ENCODE assay signal across 24 cellular contexts in genomic region chr15:80979538-80980200, GRCh38. TPM values are rescaled to one million over a fixed set of nuclear protein-coding genes. Genes with fewer than 3 reads are reported as not detected.
DNase-seq lines count a peak whose midpoint lies in the region; ATAC-seq and TF ChIP-seq lines count a peak whose summit lies in the region.
"Had no signal": no experiment of that assay in that cellular context is flagged by ENCODE, and none has a peak within 500 bp of the region (broad histone marks: within the 10 kb centered on the region; RNA-seq: fewer than 3 reads in every experiment).

No MANE protein-coding gene starts in this region.

- H3K4me3 ChIP-seq in left lung, result no peak overlapping the region
- H3K4me3 ChIP-seq: esophagus muscularis mucosa, gastrocnemius medialis, thyroid gland had no signal

- H3K36me3 ChIP-seq in left lung, result peaks cover 0 to 51% of the 10 kb centered on the region in 2 donors

- peak overlapping the region; percentile 88 for H3K27ac Mint-ChIP-seq in activated T-cell treated with anti-CD3 and anti-CD28 coated beads, Interleukin-2, amount 50 U/mL, for 24 hours
- peak overlapping the region; percentile 42 for H3K27ac Mint-ChIP-seq in CD4-positive, alpha-beta T cell
- peak overlapping the region; percentile 56 for H3K27ac Mint-ChIP-seq in activated T-helper 17 cell treated with anti-CD3 and anti-CD28 coated beads, Interleukin-2, amount 50 U/mL, for 72 hours
- H3K27ac Mint-ChIP-seq: B cell had no signal

- no peak for DNase-seq in activated T-cell treated with anti-CD3 and anti-CD28 coated beads, Interleukin-2, amount 50 U/mL, for 24 hours
- no peak for DNase-seq in activated T-cell treated with anti-CD3 and anti-CD28 coated beads, Interleukin-2, amount 50 U/mL, for 4 hours
- no peak for DNase-seq in CD4-positive, alpha-beta T cell
- DNase-seq in left lung (no peak), sciatic nerve (ENCODE audit: low spot score) (no peak), NCI-H1417 (lab: John Stamatoyannopoulos, UW) (no peak), T-helper 1 cell (no peak)
- DNase-seq: activated CD4-positive, alpha-beta T cell treated with anti-CD3 and anti-CD28 coated beads for 36 hours; activated gamma-delta T cell treated with Interleukin-2 at 50 U/mL for 16 hours; COR-L47; effector memory CD8-positive, alpha-beta T cell; gastrocnemius medialis; islet precursor cell; Kasumi-1; NCI-H187 treated with DMSO at 0.1 percent for 48 hours; nucleus accumbens; PC-3; SIG-M5; stimulated activated CD4-positive, alpha-beta T cell treated with anti-CD3 and anti-CD28 coated beads, Interleukin-2, amount 100 ng/mL, for 48 hours; stimulated activated naive CD4-positive, alpha-beta T cell treated with Interleukin-2 at 50 U/mL for 16 hours had no signal

- peaks cover 72% of the 10 kb centered on the region for H3K4me1 Mint-ChIP-seq in activated T-cell treated with anti-CD3 and anti-CD28 coated beads, Interleukin-2, amount 50 U/mL, for 24 hours (ENCODE audit: low read depth)
- H3K4me1 Mint-ChIP-seq in activated T-cell treated with anti-CD3 and anti-CD28 coated beads, Interleukin-2, amount 50 U/mL, for 4 hours (ENCODE audit: low read depth), result peaks cover 44% of the 10 kb centered on the region
- H3K4me1 Mint-ChIP-seq in CD4-positive, alpha-beta T cell (ENCODE audit: low read depth), result peaks cover 67% of the 10 kb centered on the region
- H3K4me1 Mint-ChIP-seq in activated T-helper 17 cell treated with anti-CD3 and anti-CD28 coated beads, Interleukin-2, amount 50 U/mL, for 72 hours, result peaks cover 42% of the 10 kb centered on the region

- no peaks in the 10 kb centered on the region for H3K9me3 ChIP-seq in CD4-positive, alpha-beta T cell (ENCODE audit: control insufficient read depth, low read length)
- H3K9me3 ChIP-seq in left lung, result no peaks in the 10 kb centered on the region
- H3K9me3 ChIP-seq: esophagus muscularis mucosa, gastrocnemius medialis, thyroid gland had no signal

- no peak for TF ChIP-seq CTCF in CD4-positive, alpha-beta T cell (IDR thresholded peaks at IDR 0.05)
- no peak for TF ChIP-seq CTCF in left lung (IDR thresholded peaks at IDR 0.05)

- H3K4me1 ChIP-seq in left lung, result peaks cover 0 to 33% of the 10 kb centered on the region in 2 donors

- intact Hi-C loops in CD4-positive, alpha-beta T cell (cut with DNase I, micrococcal nuclease), result loop anchor here (5.0 kb wide), 2 partner anchors 288 to 1393 kb away; no protein-coding TSS in a partner anchor
- intact Hi-C loops in left lung (cut with DNase I) (no loop called here), sciatic nerve (cut with DNase I) (loop anchor here (10.0 kb wide), 1 partner anchor 525 kb away; no protein-coding TSS in a partner anchor)

- no peak overlapping the region for H3K4me3 Mint-ChIP-seq in activated T-cell treated with anti-CD3 and anti-CD28 coated beads, Interleukin-2, amount 50 U/mL, for 24 hours
- H3K4me3 Mint-ChIP-seq in activated T-cell treated with anti-CD3 and anti-CD28 coated beads, Interleukin-2, amount 50 U/mL, for 4 hours, result no peak overlapping the region
- H3K4me3 Mint-ChIP-seq in CD4-positive, alpha-beta T cell, result no peak overlapping the region
- H3K4me3 Mint-ChIP-seq in activated T-helper 17 cell treated with anti-CD3 and anti-CD28 coated beads, Interleukin-2, amount 50 U/mL, for 72 hours, result no peak overlapping the region
- H3K4me3 Mint-ChIP-seq: activated CD4-positive, alpha-beta T cell treated with anti-CD3 and anti-CD28 coated beads for 36 hours; B cell; effector memory CD8-positive, alpha-beta T cell had no signal

- H3K27me3 Mint-ChIP-seq in activated T-cell treated with anti-CD3 and anti-CD28 coated beads, Interleukin-2, amount 50 U/mL, for 24 hours, result no peaks in the 10 kb centered on the region
- H3K27me3 Mint-ChIP-seq in activated T-cell treated with anti-CD3 and anti-CD28 coated beads, Interleukin-2, amount 50 U/mL, for 4 hours (ENCODE audit: low read depth), result no peaks in the 10 kb centered on the region
- H3K27me3 Mint-ChIP-seq in CD4-positive, alpha-beta T cell, result no peaks in the 10 kb centered on the region
- H3K27me3 Mint-ChIP-seq in activated T-helper 17 cell treated with anti-CD3 and anti-CD28 coated beads, Interleukin-2, amount 50 U/mL, for 72 hours, result no peaks in the 10 kb centered on the region
- H3K27me3 Mint-ChIP-seq: activated CD4-positive, alpha-beta T cell treated with anti-CD3 and anti-CD28 coated beads for 36 hours; B cell; effector memory CD8-positive, alpha-beta T cell had no signal

- no peaks in the 10 kb centered on the region for H3K27me3 ChIP-seq in CD4-positive, alpha-beta T cell (ENCODE audit: control insufficient read depth, insufficient read depth, low read length)
- no peaks in the 10 kb centered on the region for H3K27me3 ChIP-seq in left lung
- H3K27me3 ChIP-seq: esophagus muscularis mucosa, gastrocnemius medialis, thyroid gland had no signal

- H3K27ac ChIP-seq in CD4-positive, alpha-beta T cell (ENCODE audit: low read depth, low read length), result no peak overlapping the region
- H3K27ac ChIP-seq in left lung, result no peak overlapping the region
- H3K27ac ChIP-seq: esophagus muscularis mucosa, gastrocnemius medialis had no signal

- ATAC-seq in activated T-cell treated with anti-CD3 and anti-CD28 coated beads, Interleukin-2, amount 50 U/mL, for 4 hours, result no peak
- no peak for ATAC-seq in CD4-positive, alpha-beta T cell (ENCODE audit: poor library complexity)
- ATAC-seq in activated T-helper 17 cell treated with anti-CD3 and anti-CD28 coated beads, Interleukin-2, amount 50 U/mL, for 72 hours (replicated peaks), result no peak
- peak; percentile 34 for ATAC-seq in left lung
- no peak for ATAC-seq in sciatic nerve
- ATAC-seq: activated CD4-positive, alpha-beta T cell treated with anti-CD3 and anti-CD28 coated beads for 36 hours; effector memory CD8-positive, alpha-beta T cell; gastrocnemius medialis had no signal

- H3K36me3 Mint-ChIP-seq in activated T-cell treated with anti-CD3 and anti-CD28 coated beads, Interleukin-2, amount 50 U/mL, for 24 hours (ENCODE audit: low read depth), result peaks cover 80% of the 10 kb centered on the region
- peaks cover 45% of the 10 kb centered on the region for H3K36me3 Mint-ChIP-seq in activated T-cell treated with anti-CD3 and anti-CD28 coated beads, Interleukin-2, amount 50 U/mL, for 4 hours (ENCODE audit: insufficient read depth)
- peaks cover 71% of the 10 kb centered on the region for H3K36me3 Mint-ChIP-seq in CD4-positive, alpha-beta T cell (ENCODE audit: low read depth)
- peaks cover 91% of the 10 kb centered on the region for H3K36me3 Mint-ChIP-seq in activated T-helper 17 cell treated with anti-CD3 and anti-CD28 coated beads, Interleukin-2, amount 50 U/mL, for 72 hours (ENCODE audit: low read depth)

- H3K9me3 Mint-ChIP-seq in activated T-cell treated with anti-CD3 and anti-CD28 coated beads, Interleukin-2, amount 50 U/mL, for 24 hours, result no peaks in the 10 kb centered on the region
- no peaks in the 10 kb centered on the region for H3K9me3 Mint-ChIP-seq in activated T-cell treated with anti-CD3 and anti-CD28 coated beads, Interleukin-2, amount 50 U/mL, for 4 hours
- no peaks in the 10 kb centered on the region for H3K9me3 Mint-ChIP-seq in CD4-positive, alpha-beta T cell
- no peaks in the 10 kb centered on the region for H3K9me3 Mint-ChIP-seq in activated T-helper 17 cell treated with anti-CD3 and anti-CD28 coated beads, Interleukin-2, amount 50 U/mL, for 72 hours
- H3K9me3 Mint-ChIP-seq: effector memory CD8-positive, alpha-beta T cell had no signal

- CTCF ChIA-PET in CD4-positive, alpha-beta T cell (lab: Charles Lee), result interaction anchor here (0.7 to 2.4 kb wide), 2 partner anchors 10 to 133 kb away, joined by 3 to 10 read pairs; no protein-coding TSS in a partner anchor

- POLR2A ChIA-PET in CD4-positive, alpha-beta T cell (lab: Charles Lee), result no interaction called here

RNA-seq across cellular contexts. Expression of gene MESD, which starts 9.9 kb away (rescaled TPM):
- total RNA-seq in activated T-cell treated with anti-CD3 and anti-CD28 coated beads, Interleukin-2, amount 50 U/mL, for 4 hours, result 10 to 100 TPM; 22.2 to 24.0 (median 23.3) TPM
- total RNA-seq in CD4-positive, alpha-beta T cell, result 10 to 100 TPM in 1 of 2 experiments, 1 to 10 TPM in 1; 8.4 to 10.2 TPM
- total RNA-seq in activated T-helper 17 cell treated with anti-CD3 and anti-CD28 coated beads, Interleukin-2, amount 50 U/mL, for 72 hours, result 10 to 100 TPM; 22.0 to 28.4 TPM
- total RNA-seq in left lung, result 10 to 100 TPM; 24.2 to 28.2 TPM
- 35.3 TPM for total RNA-seq in sciatic nerve

RNA-seq across cellular contexts. Expression of gene TLNRD1, which starts 21.1 kb away (rescaled TPM):
- total RNA-seq in activated T-cell treated with anti-CD3 and anti-CD28 coated beads, Interleukin-2, amount 50 U/mL, for 4 hours, result 10 to 100 TPM; 42.6 to 46.5 (median 45.0) TPM
- 10 to 100 TPM; 10.5 to 12.3 TPM for total RNA-seq in CD4-positive, alpha-beta T cell
- 10 to 100 TPM; 19.1 to 39.3 TPM for total RNA-seq in activated T-helper 17 cell treated with anti-CD3 and anti-CD28 coated beads, Interleukin-2, amount 50 U/mL, for 72 hours
- 10 to 100 TPM; 19.2 to 27.6 TPM for total RNA-seq in left lung
- 14.0 TPM for total RNA-seq in sciatic nerve

Comparison
In these comparisons a context has a peak if more than half of its experiments do, and no peak if none do; other contexts are left out.
1. intact Hi-C loops: an anchor here in CD4-positive, alpha-beta T cell (5.0 kb wide) and sciatic nerve (10.0 kb wide); none called in left lung.